ENCODE assay signal across 9 cellular contexts in the genomic region with DNA sequence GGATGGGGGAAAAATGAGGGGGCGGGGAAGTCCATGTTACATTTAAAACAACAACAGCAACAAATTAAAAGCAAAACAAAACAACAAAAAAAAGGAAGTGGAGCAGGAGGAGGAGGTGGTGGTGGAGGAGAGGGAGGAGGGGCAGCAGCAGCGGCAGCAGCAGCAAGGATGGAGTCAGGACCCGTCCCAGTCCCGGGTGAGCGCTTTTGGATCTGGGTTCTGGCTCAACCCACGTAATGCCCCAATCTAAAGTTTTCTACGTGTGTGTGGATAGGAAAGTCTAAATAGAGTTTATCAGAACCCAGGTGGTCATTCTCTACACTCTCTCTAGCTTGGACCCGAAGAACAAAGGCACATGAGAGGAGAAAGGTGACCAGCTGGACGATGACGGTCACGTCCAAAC. TPM values are rescaled to one million over a fixed set of nuclear protein-coding genes. Genes with fewer than 3 reads are reported as not detected.
DNase-seq lines count a peak whose midpoint lies in the region; ATAC-seq and TF ChIP-seq lines count a peak whose summit lies in the region.
"Had no signal": no experiment of that assay in that cellular context is flagged by ENCODE, and none has a peak within 500 bp of the region (broad histone marks: within the 10 kb centered on the region; RNA-seq: fewer than 3 reads in every experiment).

No MANE protein-coding gene starts in this region.

- H3K36me3 Mint-ChIP-seq in CD4-positive, alpha-beta memory T cell, result no peaks in the 10 kb centered on the region
- no peaks in the 10 kb centered on the region for H3K36me3 Mint-ChIP-seq in activated B cell treated with CpG ODN at 0.5 μM for 24 hours (ENCODE audit: low read depth)
- H3K36me3 Mint-ChIP-seq in memory B cell, result peaks cover 4% of the 10 kb centered on the region

- TF ChIP-seq CTCF in activated B cell treated with CpG ODN at 0.5 μM for 24 hours (IDR thresholded peaks at IDR 0.05), result no peak

- H3K4me1 Mint-ChIP-seq in CD4-positive, alpha-beta memory T cell, result peaks cover 33 to 58% (median 44%) of the 10 kb centered on the region in 4 donors
- H3K4me1 Mint-ChIP-seq in activated B cell treated with CpG ODN at 0.5 μM for 24 hours (peaks cover 53% of the 10 kb centered on the region), memory B cell (peaks cover 39% of the 10 kb centered on the region)

- peaks cover 55% of the 10 kb centered on the region for H3K27me3 ChIP-seq in CD4-positive, alpha-beta memory T cell (ENCODE audit: insufficient read depth, low read length)

- H3K27ac ChIP-seq in CD4-positive, alpha-beta memory T cell (ENCODE audit: low read depth, low read length), result no peak overlapping the region

- intact Hi-C loops in CD4-positive, alpha-beta memory T cell (cut with micrococcal nuclease), result no loop called here
- intact Hi-C loops in activated B cell treated with CpG ODN at 0.5 μM for 24 hours (cut with micrococcal nuclease), result loop anchor here (1.0 to 10.0 kb wide), 4 partner anchors 7 to 529 kb away; a partner anchor contains a TSS

- CTCF ChIA-PET in CD4-positive, alpha-beta memory T cell (lab: Charles Lee; ENCODE audit: partially characterized antibody), result interaction anchor here (1.5 kb wide), 1 partner anchor 11 kb away, joined by 3 read pairs; no protein-coding TSS in a partner anchor
- CTCF ChIA-PET in HEK293T (lab: Yijun Ruan, JAX) (interaction anchor here (1.0 kb wide), 1 partner anchor 146 kb away, joined by 3 read pairs; no protein-coding TSS in a partner anchor), activated B cell treated with CpG ODN at 0.5 μM for 24 hours (lab: Charles Lee) (interaction anchor here (1.2 kb wide), 1 partner anchor 11 kb away, joined by 3 read pairs; no protein-coding TSS in a partner anchor)

- peak; percentile 29 for ATAC-seq in activated B cell treated with CpG ODN at 0.5 μM for 24 hours (ENCODE audit: low read depth)
- ATAC-seq in memory B cell (ENCODE audit: low read depth), result peak; percentile 45
- no peak for ATAC-seq in GM18858 (IDR thresholded peaks at IDR 0.05; ENCODE audit: unreplicated experiment)

- H3K9me3 ChIP-seq in CD4-positive, alpha-beta memory T cell (ENCODE audit: control insufficient read depth in 1 of 2, low read length in 2 of 2), result no peaks in the 10 kb centered on the region
- H3K9me3 ChIP-seq: mucosa of descending colon had no signal

- H3K27me3 Mint-ChIP-seq in CD4-positive, alpha-beta memory T cell, result peaks cover 56 to 66% of the 10 kb centered on the region in 2 donors
- H3K27me3 Mint-ChIP-seq in activated B cell treated with CpG ODN at 0.5 μM for 24 hours (peaks cover 55% of the 10 kb centered on the region), memory B cell (peaks cover 34% of the 10 kb centered on the region)

- H3K4me3 ChIP-seq in CD4-positive, alpha-beta memory T cell (ENCODE audit: low read length in 2 of 2), result peak overlapping the region; percentile 2 to 23
- H3K4me3 ChIP-seq: mucosa of descending colon had no signal

- H3K4me1 ChIP-seq in CD4-positive, alpha-beta memory T cell (ENCODE audit: insufficient read depth, low read length), result peaks cover 57% of the 10 kb centered on the region

- peaks cover 0 to 15% (median 1%) of the 10 kb centered on the region in 8 donors for H3K9me3 Mint-ChIP-seq in CD4-positive, alpha-beta memory T cell
- no peaks in the 10 kb centered on the region for H3K9me3 Mint-ChIP-seq in activated B cell treated with CpG ODN at 0.5 μM for 24 hours
- H3K9me3 Mint-ChIP-seq in memory B cell, result peaks cover 3% of the 10 kb centered on the region

- peak overlapping the region; percentile 68 to 93 (median 84) for H3K4me3 Mint-ChIP-seq in CD4-positive, alpha-beta memory T cell
- H3K4me3 Mint-ChIP-seq in activated B cell treated with CpG ODN at 0.5 μM for 24 hours, result peak overlapping the region; percentile 82
- H3K4me3 Mint-ChIP-seq in memory B cell, result peak overlapping the region; percentile 82

- peak in 1 of 5 donors; percentile 15 for DNase-seq in CD4-positive, alpha-beta memory T cell
- DNase-seq in HEK293T (ENCODE audit: extremely low spot score), result peak; percentile 45
- DNase-seq in activated B cell treated with CpG ODN at 0.5 μM for 24 hours, result no peak
- no peak for DNase-seq in memory B cell (ENCODE audit: low spot score in 2 of 2)
- DNase-seq in NCI-H69 (lab: John Stamatoyannopoulos, UW), result no peak
- DNase-seq in hippocampal formation (lab: John Stamatoyannopoulos, UW), result no peak
- DNase-seq in NK-92 (lab: John Stamatoyannopoulos, UW; ENCODE audit: unreplicated experiment), result no peak

- POLR2A ChIA-PET in CD4-positive, alpha-beta memory T cell (lab: Charles Lee; ENCODE audit: partially characterized antibody), result interaction anchor here (0.5 to 2.1 kb wide), 5 partner anchors 9 to 46 kb away, joined by 3 to 7 read pairs (median 5); a partner anchor contains a TSS
- POLR2A ChIA-PET in HEK293T (lab: Yijun Ruan, JAX), result interaction anchor here (0.5 to 3.5 kb wide), 33 partner anchors 8 to 628 kb away, joined by 3 to 71 read pairs (median 6); a partner anchor contains a TSS
- POLR2A ChIA-PET in activated B cell treated with CpG ODN at 0.5 μM for 24 hours (lab: Charles Lee), result interaction anchor here (0.8 to 2.0 kb wide), 5 partner anchors 10 to 239 kb away, joined by 3 to 16 read pairs (median 5); a partner anchor contains a TSS

- H3K27ac Mint-ChIP-seq in CD4-positive, alpha-beta memory T cell, result peak overlapping the region in 5 of 7 donors; percentile 18 to 85 (median 71)
- H3K27ac Mint-ChIP-seq in activated B cell treated with CpG ODN at 0.5 μM for 24 hours, result peak overlapping the region; percentile 51
- H3K27ac Mint-ChIP-seq in memory B cell, result peak overlapping the region; percentile 18

- no peaks in the 10 kb centered on the region for H3K36me3 ChIP-seq in CD4-positive, alpha-beta memory T cell (ENCODE audit: insufficient read depth, low read length)

TF ChIP-seq in HEK293T, 16 proteins besides CTCF, POLR2A, EP300 and RAD21:
- TF ChIP-seq BHLHE40 (IDR thresholded peaks at IDR 0.05; ENCODE audit: borderline replicate concordance) (no peak), ELF4 (IDR thresholded peaks at IDR 0.05) (no peak), HDGF (IDR thresholded peaks at IDR 0.05; ENCODE audit: borderline replicate concordance) (no peak), L3MBTL2 (conservative IDR thresholded peaks at IDR 0.05) (peak; percentile 19), FOXA1 (IDR thresholded peaks at IDR 0.05) (no peak), CTBP1 (IDR thresholded peaks at IDR 0.05; ENCODE audit: borderline replicate concordance) (no peak)

RNA-seq across cellular contexts. Expression of a gene that starts 0.7 kb away (rescaled TPM):
- not detected for total RNA-seq in CD4-positive, alpha-beta memory T cell
- polyA plus RNA-seq in CD4-positive, alpha-beta memory T cell, result not detected
- total RNA-seq in activated B cell treated with CpG ODN at 0.5 μM for 24 hours, result 0.35 and 0.39 TPM in 2 replicates

RNA-seq across cellular contexts. Expression of a gene that starts 24.6 kb away (rescaled TPM):
- 10 to 100 TPM; 47.7 to 49.4 TPM for total RNA-seq in CD4-positive, alpha-beta memory T cell
- 100 to 1,000 TPM; 104 to 106 TPM for polyA plus RNA-seq in CD4-positive, alpha-beta memory T cell
- total RNA-seq in activated B cell treated with CpG ODN at 0.5 μM for 24 hours, result 112 and 113 TPM in 2 replicates

Comparison
In these comparisons a context has a peak if more than half of its experiments do, and no peak if none do; other contexts are left out.
1. H3K27ac Mint-ChIP-seq: peak in every context shown above with its lines; median percentile 71 in CD4-positive, alpha-beta memory T cell; 51 in activated B cell treated with CpG ODN at 0.5 μM for 24 hours; 18 in memory B cell.